ENCODE assay signal across 14 cellular contexts in genomic region chr2:119721904-119722303, GRCh38. TPM values are rescaled to one million over a fixed set of nuclear protein-coding genes. Genes with fewer than 3 reads are reported as not detected.
A peak's percentile ranks its signal among the peaks of the same experiment; 100 is the strongest.
DNase-seq lines count a peak whose midpoint lies in the region; ATAC-seq and TF ChIP-seq lines count a peak whose summit lies in the region.
"Had no signal": no experiment of that assay in that cellular context is flagged by ENCODE, and none has a peak within 500 bp of the region (broad histone marks: within the 10 kb centered on the region; RNA-seq: fewer than 3 reads in every experiment).

No MANE protein-coding gene starts in this region.

- ATAC-seq in WTC11, result no peak

- TF ChIP-seq RAD21 in liver (IDR thresholded peaks at IDR 0.05), result no peak

- no peak overlapping the region for H3K9ac ChIP-seq in liver (ENCODE audit: low read depth in 1 of 2, low read length in 2 of 2)
- H3K9ac ChIP-seq: BLaER1 treated with 17β-estradiol and CSF1 and Interleukin-3, amounts not matched to agents 10 nM and 100 nM had no signal

- no peak for TF ChIP-seq CTCF in WTC11 (IDR thresholded peaks at IDR 0.05)
- TF ChIP-seq CTCF in liver (IDR thresholded peaks at IDR 0.05; ENCODE audit: low read depth, low read length, missing input control), result no peak

- H3K36me3 ChIP-seq in liver (ENCODE audit: control insufficient read depth in 4 of 4, insufficient read depth in 3 of 4, low read depth in 1 of 4, low read length in 3 of 4), result no peaks in the 10 kb centered on the region
- H3K36me3 ChIP-seq: BLaER1 treated with 17β-estradiol and CSF1 and Interleukin-3, amounts not matched to agents 10 nM and 100 nM had no signal

- H3K9me3 Mint-ChIP-seq in WTC11, result peaks cover 12% of the 10 kb centered on the region

- no peaks in the 10 kb centered on the region for H3K27me3 ChIP-seq in liver (ENCODE audit: control insufficient read depth in 4 of 4, insufficient read depth in 4 of 4, low read length in 3 of 4)
- H3K27me3 ChIP-seq: BLaER1 treated with 17β-estradiol and CSF1 and Interleukin-3, amounts not matched to agents 10 nM and 100 nM had no signal

- 59% methylated on average over 4 of the region's 4 CpGs for WGBS in liver

- H3K36me3 Mint-ChIP-seq in WTC11, result peaks cover 3% of the 10 kb centered on the region

- peak overlapping the region; percentile 17 to 26 for H3K27ac ChIP-seq in liver (ENCODE audit: low read depth in 1 of 2, low read length in 2 of 2)
- H3K27ac ChIP-seq: BLaER1 treated with 17β-estradiol and CSF1 and Interleukin-3, amounts not matched to agents 10 nM and 100 nM had no signal

- peaks cover 6 to 36% (median 29%) of the 10 kb centered on the region in 4 donors for H3K4me1 ChIP-seq in liver (ENCODE audit: control insufficient read depth in 4 of 4, insufficient read depth in 4 of 4, low read length in 3 of 4)

- CTCF ChIA-PET in WTC11 (lab: Charles Lee), result interaction anchor here (3.1 kb wide), 1 partner anchor 19 kb away, joined by 17 read pairs; no protein-coding TSS in a partner anchor

- no peak overlapping the region for H3K4me3 Mint-ChIP-seq in WTC11
- H3K4me3 Mint-ChIP-seq: CD4-positive, CD25-positive, alpha-beta regulatory T cell; HFFc6 had no signal

- DNase-seq in HuH-7 (ENCODE audit: low spot score) (peak; percentile 59), WTC11 (ENCODE audit: low spot score) (no peak), renal cortical epithelial cell (ENCODE audit: low read depth) (peak; percentile 63), NCI-H146 treated with DMSO at 0.1 percent for 48 hours (lab: John Stamatoyannopoulos, UW; ENCODE audit: unreplicated experiment) (no peak), NCI-H1105 (lab: John Stamatoyannopoulos, UW) (no peak)
- no peak for DNase-seq in stimulated activated CD8-positive, alpha-beta memory T cell treated with anti-CD3 and anti-CD28 coated beads, Interleukin-4, amount 100 ng/mL, for 48 hours
- DNase-seq: ACHN; CD4-positive, CD25-positive, alpha-beta regulatory T cell; DMS53; GF-D8; HCEC 1CT; HFFc6 had no signal

- no peaks in the 10 kb centered on the region for H3K9me3 ChIP-seq in liver (ENCODE audit: control insufficient read depth in 4 of 4, low read length in 3 of 4)
- H3K9me3 ChIP-seq: BLaER1 treated with 17β-estradiol and CSF1 and Interleukin-3, amounts not matched to agents 10 nM and 100 nM had no signal

- H3K4me1 Mint-ChIP-seq in WTC11, result peaks cover 8% of the 10 kb centered on the region

- POLR2A ChIA-PET in WTC11 (lab: Charles Lee), result no interaction called here

- H3K27me3 Mint-ChIP-seq in WTC11 (ENCODE audit: low read depth), result no peaks in the 10 kb centered on the region

- no peak overlapping the region for H3K27ac Mint-ChIP-seq in WTC11
- H3K27ac Mint-ChIP-seq: CD4-positive, CD25-positive, alpha-beta regulatory T cell; HFFc6 had no signal

- no peak overlapping the region for H3K4me3 ChIP-seq in liver (ENCODE audit: low read depth in 1 of 3, low read length in 3 of 3)
- H3K4me3 ChIP-seq: BLaER1 treated with 17β-estradiol and CSF1 and Interleukin-3, amounts not matched to agents 10 nM and 100 nM had no signal

TF ChIP-seq in WTC11, 78 proteins besides CTCF, POLR2A, EP300 and RAD21 (continues in another document):
- TF ChIP-seq ERG (CRISPR knock-in tag; IDR thresholded peaks at IDR 0.05), result no peak
- TF ChIP-seq, protein P1, sequence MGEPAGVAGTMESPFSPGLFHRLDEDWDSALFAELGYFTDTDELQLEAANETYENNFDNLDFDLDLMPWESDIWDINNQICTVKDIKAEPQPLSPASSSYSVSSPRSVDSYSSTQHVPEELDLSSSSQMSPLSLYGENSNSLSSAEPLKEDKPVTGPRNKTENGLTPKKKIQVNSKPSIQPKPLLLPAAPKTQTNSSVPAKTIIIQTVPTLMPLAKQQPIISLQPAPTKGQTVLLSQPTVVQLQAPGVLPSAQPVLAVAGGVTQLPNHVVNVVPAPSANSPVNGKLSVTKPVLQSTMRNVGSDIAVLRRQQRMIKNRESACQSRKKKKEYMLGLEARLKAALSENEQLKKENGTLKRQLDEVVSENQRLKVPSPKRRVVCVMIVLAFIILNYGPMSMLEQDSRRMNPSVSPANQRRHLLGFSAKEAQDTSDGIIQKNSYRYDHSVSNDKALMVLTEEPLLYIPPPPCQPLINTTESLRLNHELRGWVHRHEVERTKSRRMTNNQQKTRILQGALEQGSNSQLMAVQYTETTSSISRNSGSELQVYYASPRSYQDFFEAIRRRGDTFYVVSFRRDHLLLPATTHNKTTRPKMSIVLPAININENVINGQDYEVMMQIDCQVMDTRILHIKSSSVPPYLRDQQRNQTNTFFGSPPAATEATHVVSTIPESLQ (CRISPR knock-in tag; IDR thresholded peaks at IDR 0.05), result no peak
- TF ChIP-seq HMGA2 (CRISPR knock-in tag; IDR thresholded peaks at IDR 0.05), result no peak
- TF ChIP-seq PREB (CRISPR knock-in tag; IDR thresholded peaks at IDR 0.05; ENCODE audit: borderline replicate concordance), result no peak
- no peak for TF ChIP-seq ZBTB21 (CRISPR knock-in tag; IDR thresholded peaks at IDR 0.05; ENCODE audit: borderline replicate concordance)
- no peak for TF ChIP-seq TCF7 (CRISPR knock-in tag; IDR thresholded peaks at IDR 0.05; ENCODE audit: low read depth)

TF ChIP-seq in liver, 16 proteins besides CTCF, POLR2A, EP300 and RAD21:
- TF ChIP-seq NR2F2 (IDR thresholded peaks at IDR 0.05), result no peak
- peak in 1 of 2 donors; percentile 19 for TF ChIP-seq JUND (IDR thresholded peaks at IDR 0.05)
- TF ChIP-seq, protein P2, sequence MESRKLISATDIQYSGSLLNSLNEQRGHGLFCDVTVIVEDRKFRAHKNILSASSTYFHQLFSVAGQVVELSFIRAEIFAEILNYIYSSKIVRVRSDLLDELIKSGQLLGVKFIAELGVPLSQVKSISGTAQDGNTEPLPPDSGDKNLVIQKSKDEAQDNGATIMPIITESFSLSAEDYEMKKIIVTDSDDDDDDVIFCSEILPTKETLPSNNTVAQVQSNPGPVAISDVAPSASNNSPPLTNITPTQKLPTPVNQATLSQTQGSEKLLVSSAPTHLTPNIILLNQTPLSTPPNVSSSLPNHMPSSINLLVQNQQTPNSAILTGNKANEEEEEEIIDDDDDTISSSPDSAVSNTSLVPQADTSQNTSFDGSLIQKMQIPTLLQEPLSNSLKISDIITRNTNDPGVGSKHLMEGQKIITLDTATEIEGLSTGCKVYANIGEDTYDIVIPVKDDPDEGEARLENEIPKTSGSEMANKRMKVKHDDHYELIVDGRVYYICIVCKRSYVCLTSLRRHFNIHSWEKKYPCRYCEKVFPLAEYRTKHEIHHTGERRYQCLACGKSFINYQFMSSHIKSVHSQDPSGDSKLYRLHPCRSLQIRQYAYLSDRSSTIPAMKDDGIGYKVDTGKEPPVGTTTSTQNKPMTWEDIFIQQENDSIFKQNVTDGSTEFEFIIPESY (IDR thresholded peaks at IDR 0.05), result no peak
- TF ChIP-seq SP1 (IDR thresholded peaks at IDR 0.05), result peak; percentile 82
- peak; percentile 91 to 96 for TF ChIP-seq RXRA (IDR thresholded peaks at IDR 0.05)
- TF ChIP-seq HNF4G (IDR thresholded peaks at IDR 0.05), result no peak
- TF ChIP-seq EGR1 (IDR thresholded peaks at IDR 0.05; ENCODE audit: low read depth in 2 of 2), result no peak
- no peak for TF ChIP-seq REST (IDR thresholded peaks at IDR 0.05)
- no peak for TF ChIP-seq ATF3 (IDR thresholded peaks at IDR 0.05)
- no peak for TF ChIP-seq FOXA1 (IDR thresholded peaks at IDR 0.05)
- peak; percentile 49 to 52 for TF ChIP-seq HNF4A (conservative IDR thresholded peaks at IDR 0.05)

RNA-seq across cellular contexts. Expression of gene PTPN4, which starts 37.8 kb away (rescaled TPM):
- total RNA-seq in WTC11 (2021) (79.4 to 85.8 TPM (median 79.7 TPM) in 3 replicates), liver (10 to 100 TPM; 12.6 to 34.6 TPM), renal cortical epithelial cell (18.6 and 38.9 TPM in 2 replicates)
- 1 to 10 TPM; 4.2 to 6.4 TPM for polyA plus RNA-seq in liver

RNA-seq across cellular contexts. Expression of gene TMEM177, which starts 42.9 kb away (rescaled TPM):
- total RNA-seq in WTC11 (2021) (33.5 to 41.1 TPM (median 34.1 TPM) in 3 replicates), liver (10 to 100 TPM; 13.0 to 22.6 TPM), renal cortical epithelial cell (9.6 and 13.0 TPM in 2 replicates)
- polyA plus RNA-seq in liver, result 10 to 100 TPM; 22.7 to 26.0 TPM

Comparison
In these comparisons a context has a peak if more than half of its experiments do, and no peak if none do; other contexts are left out.
1. DNase-seq: peak in HuH-7 (single experiment) and renal cortical epithelial cell (single experiment); none in WTC11 (single experiment), NCI-H146 treated with DMSO at 0.1 percent for 48 hours (single experiment), stimulated activated CD8-positive, alpha-beta memory T cell treated with anti-CD3 and anti-CD28 coated beads, Interleukin-4, amount 100 ng/mL, for 48 hours (single experiment) and NCI-H1105 (single experiment).